Comparison of ENCODE assay signal across 17 cellular contexts in genomic region chr16:2712063-2712441, GRCh38. TPM values are rescaled to one million over a fixed set of nuclear protein-coding genes. Genes with fewer than 3 reads are reported as not detected.
DNase-seq lines count a peak whose midpoint lies in the region; ATAC-seq and TF ChIP-seq lines count a peak whose summit lies in the region.
"Had no signal": no experiment of that assay in that cellular context is flagged by ENCODE, and none has a peak within 500 bp of the region (broad histone marks: within the 10 kb centered on the region; RNA-seq: fewer than 3 reads in every experiment).

No MANE protein-coding gene starts in this region.

- H4K20me1 ChIP-seq in BLaER1 treated with 17β-estradiol and CSF1 and Interleukin-3, amounts not matched to agents 10 nM and 100 nM = peaks cover 42 to 94% (median 79%) of the 10 kb centered on the region in 11 experiments

- H3K27me3 ChIP-seq in BLaER1 treated with 17β-estradiol and CSF1 and Interleukin-3, amounts not matched to agents 10 nM and 100 nM = no peaks in the 10 kb centered on the region
- H3K27me3 ChIP-seq in RWPE2 (ENCODE audit: insufficient read depth, poor library complexity, severe bottlenecking) = no peaks in the 10 kb centered on the region
- peaks cover 0 to 14% (median 7%) of the 10 kb centered on the region in 3 donors for H3K27me3 ChIP-seq in sigmoid colon
- peaks cover 0 to 18% (median 0%) of the 10 kb centered on the region in 4 donors for H3K27me3 ChIP-seq in esophagus squamous epithelium

- WGBS in sigmoid colon, 2 donors = 40 to 78% methylated on average over 14 of the region's 14 CpGs
- 54% methylated on average over 10 of the region's 14 CpGs; no CpG with 5 or more reads in 1 of the 2 donors for WGBS in esophagus squamous epithelium, 2 donors

- H3K9me3 ChIP-seq in BLaER1 treated with 17β-estradiol and CSF1 and Interleukin-3, amounts not matched to agents 10 nM and 100 nM (replicated peaks in 1 of 11) = no peaks in the 10 kb centered on the region
- no peaks in the 10 kb centered on the region for H3K9me3 ChIP-seq in RWPE2 (ENCODE audit: severe bottlenecking)
- no peaks in the 10 kb centered on the region for H3K9me3 ChIP-seq in sigmoid colon
- H3K9me3 ChIP-seq in esophagus squamous epithelium = no peaks in the 10 kb centered on the region

- no peak overlapping the region for H3K27ac ChIP-seq in BLaER1 treated with 17β-estradiol and CSF1 and Interleukin-3, amounts not matched to agents 10 nM and 100 nM
- H3K27ac ChIP-seq in RWPE2 (ENCODE audit: poor library complexity, severe bottlenecking) (no peak overlapping the region), sigmoid colon (no peak overlapping the region), esophagus squamous epithelium (peak overlapping the region in 2 of 4 donors; percentile 25 to 51)
- H3K27ac ChIP-seq: C4-2B, GM23248, HL-60 had no signal

- TF ChIP-seq POLR2A in sigmoid colon (IDR thresholded peaks at IDR 0.05) (no peak), esophagus squamous epithelium (IDR thresholded peaks at IDR 0.05) (no peak)

- peaks cover 30 to 86% (median 70%) of the 10 kb centered on the region in 10 experiments for H3K4me1 ChIP-seq in BLaER1 treated with 17β-estradiol and CSF1 and Interleukin-3, amounts not matched to agents 10 nM and 100 nM
- H3K4me1 ChIP-seq in RWPE2 (ENCODE audit: insufficient read depth, poor library complexity, severe bottlenecking) (no peaks in the 10 kb centered on the region), sigmoid colon (peaks cover 0 to 9% (median 6%) of the 10 kb centered on the region in 4 donors), esophagus squamous epithelium (peaks cover 4 to 25% (median 5%) of the 10 kb centered on the region in 3 donors)

- peaks cover 22 to 34% (median 31%) of the 10 kb centered on the region in 11 experiments for H3K36me3 ChIP-seq in BLaER1 treated with 17β-estradiol and CSF1 and Interleukin-3, amounts not matched to agents 10 nM and 100 nM
- H3K36me3 ChIP-seq in RWPE2 (ENCODE audit: low read depth) (peaks cover 11% of the 10 kb centered on the region), sigmoid colon (peaks cover 0 to 31% (median 13%) of the 10 kb centered on the region in 4 donors), esophagus squamous epithelium (peaks cover 13 to 33% (median 22%) of the 10 kb centered on the region in 3 donors)

- peak overlapping the region in 6 of 11 experiments; percentile 1 to 44 (median 28); a peak in 7 of 22 replicates for H3K4me2 ChIP-seq in BLaER1 treated with 17β-estradiol and CSF1 and Interleukin-3, amounts not matched to agents 10 nM and 100 nM

- TF ChIP-seq CTCF in RWPE2 (IDR thresholded peaks at IDR 0.05; ENCODE audit: poor library complexity, severe bottlenecking) (no peak), sigmoid colon (IDR thresholded peaks at IDR 0.05) (no peak), esophagus squamous epithelium (IDR thresholded peaks at IDR 0.05) (no peak)

- intact Hi-C loops in left colon (cut with DNase I, micrococcal nuclease) (no loop called here), sigmoid colon (cut with DNase I) (no loop called here), esophagus squamous epithelium (cut with DNase I) (no loop called here)

- ATAC-seq in RWPE2 (ENCODE audit: low read depth) (no peak), left colon (peak; percentile 7), GM18519 (IDR thresholded peaks at IDR 0.05; ENCODE audit: low FRiP score, unreplicated experiment) (no peak)
- ATAC-seq: CD8-positive, alpha-beta T cell; HCT116 had no signal

- DNase-seq in RWPE2 (ENCODE audit: low spot score) (peak; percentile 55), left colon (no peak), sigmoid colon (peak; percentile 55), mesenteric fat pad (ENCODE audit: low spot score) (no peak), NCI-H2196 treated with DMSO at 0.1 percent for 48 hours (lab: John Stamatoyannopoulos, UW; ENCODE audit: unreplicated experiment) (no peak), esophagus squamous epithelium (lab: John Stamatoyannopoulos, UW) (no peak)
- DNase-seq: ACHN; CD8-positive, alpha-beta T cell; COR-L47; DND-41; GF-D8; GM23248 had no signal

- no peak overlapping the region for H3K4me3 ChIP-seq in BLaER1 treated with 17β-estradiol and CSF1 and Interleukin-3, amounts not matched to agents 10 nM and 100 nM
- no peak overlapping the region for H3K4me3 ChIP-seq in RWPE2 (ENCODE audit: severe bottlenecking)
- H3K4me3 ChIP-seq in sigmoid colon = no peak overlapping the region
- H3K4me3 ChIP-seq in esophagus squamous epithelium = no peak overlapping the region
- H3K4me3 ChIP-seq: GM23248 had no signal

- no peak overlapping the region for H3K9ac ChIP-seq in BLaER1 treated with 17β-estradiol and CSF1 and Interleukin-3, amounts not matched to agents 10 nM and 100 nM
- H3K9ac ChIP-seq: GM23248 had no signal

- TF ChIP-seq EP300 in sigmoid colon (IDR thresholded peaks at IDR 0.05) = no peak

RNA-seq across cellular contexts. Expression of gene PRSS27, which starts 8.0 kb away (rescaled TPM):
- total RNA-seq in left colon = under 1 TPM; 0.34 to 0.76 TPM
- total RNA-seq in sigmoid colon = 1 to 10 TPM; 1.2 to 5.0 (median 1.4) TPM
- polyA plus RNA-seq in sigmoid colon = 1 to 10 TPM in 1 of 3 donors, under 1 TPM in 1, not detected in 1; 0.60 to 2.1 TPM
- total RNA-seq in mesenteric fat pad = 0.48 TPM
- total RNA-seq in esophagus squamous epithelium = 100 to 1,000 TPM; 188 to 463 (median 228) TPM

RNA-seq across cellular contexts. Expression of gene KCTD5, which starts 29.7 kb away (rescaled TPM):
- total RNA-seq in left colon (10 to 100 TPM; 49.3 to 79.6 TPM), sigmoid colon (10 to 100 TPM in 3 of 4 donors, 1 to 10 TPM in 1; 9.5 to 17.1 (median 11.5) TPM), mesenteric fat pad (18.5 TPM), esophagus squamous epithelium (10 to 100 TPM; 24.8 to 51.9 (median 40.3) TPM)
- 10 to 100 TPM; 47.4 to 80.5 (median 78.6) TPM for polyA plus RNA-seq in sigmoid colon

RNA-seq across cellular contexts. Expression of gene SRRM2, which starts 40.4 kb away (rescaled TPM):
- total RNA-seq in left colon = 100 to 1,000 TPM; 476 to 593 TPM
- total RNA-seq in sigmoid colon = 100 to 1,000 TPM; 181 to 826 (median 219) TPM
- polyA plus RNA-seq in sigmoid colon = 100 to 1,000 TPM in 1 of 3 donors, 10 to 100 TPM in 2; 66.1 to 725 (median 73.8) TPM
- total RNA-seq in mesenteric fat pad = 505 TPM
- 100 to 1,000 TPM in 3 of 4 donors, 10 to 100 TPM in 1; 80.7 to 290 (median 233) TPM for total RNA-seq in esophagus squamous epithelium

Comparison
In these comparisons a context has a peak if more than half of its experiments do, and no peak if none do; other contexts are left out.
1. DNase-seq: peak in RWPE2 (single experiment) and sigmoid colon (single experiment); none in left colon (0 of 2), mesenteric fat pad (single experiment), NCI-H2196 treated with DMSO at 0.1 percent for 48 hours (single experiment) and esophagus squamous epithelium (single experiment).
2. RNA of gene PRSS27, which starts 8.0 kb away (total RNA-seq): 188 to 463 TPM in esophagus squamous epithelium; 1.2 to 5.0 TPM in sigmoid colon, 0.34 to 0.76 TPM in left colon and 0.48 TPM in mesenteric fat pad (single experiment); every median in the first group is over 10 times any median in the second.